In the genomic region with DNA sequence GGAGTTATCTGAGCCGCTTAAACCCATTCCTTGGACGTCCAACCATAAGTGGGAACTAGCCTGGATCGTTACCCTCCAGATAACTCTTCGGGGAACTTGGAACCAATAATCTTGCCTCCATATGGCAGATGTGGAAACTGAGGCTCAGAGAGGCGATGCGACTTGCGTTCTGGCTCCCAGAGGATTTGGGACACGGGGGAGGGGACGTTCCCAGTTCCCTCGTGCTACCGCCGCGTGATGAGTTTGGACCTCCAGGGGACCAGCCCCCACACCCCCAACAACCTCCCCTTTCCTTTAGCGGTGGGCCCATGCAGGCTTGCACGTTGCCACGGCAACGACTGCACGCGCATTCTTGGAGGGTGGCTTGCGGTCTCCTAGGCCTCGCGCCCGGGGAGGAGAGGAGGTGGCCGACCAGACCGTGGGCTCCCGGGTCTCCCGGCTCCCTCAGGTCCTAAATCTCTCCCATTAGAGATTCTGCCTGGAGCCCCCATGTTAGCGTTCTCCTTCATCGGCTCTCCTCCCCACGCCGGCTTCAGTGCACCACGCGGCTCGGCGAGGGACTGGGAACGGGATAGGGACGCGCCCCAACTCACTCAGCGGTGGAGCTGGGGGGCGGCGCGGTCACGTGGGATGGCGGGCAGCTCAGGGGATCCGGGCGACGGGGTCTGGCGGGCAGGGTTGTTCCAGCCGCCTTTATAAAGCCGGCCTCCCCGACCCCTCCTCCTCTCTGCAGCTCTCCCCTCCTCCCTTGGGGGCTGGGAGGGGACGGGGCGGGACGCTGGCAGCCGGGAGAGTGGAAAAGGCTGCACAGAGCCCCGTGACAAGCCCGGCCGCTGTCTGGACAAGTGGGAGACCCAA, we compare ENCODE assay signal across 8 cellular contexts. TPM values are rescaled to one million over a fixed set of nuclear protein-coding genes. Genes with fewer than 3 reads are reported as not detected.
DNase-seq lines count a peak whose midpoint lies in the region; ATAC-seq and TF ChIP-seq lines count a peak whose summit lies in the region.

A gene with protein sequence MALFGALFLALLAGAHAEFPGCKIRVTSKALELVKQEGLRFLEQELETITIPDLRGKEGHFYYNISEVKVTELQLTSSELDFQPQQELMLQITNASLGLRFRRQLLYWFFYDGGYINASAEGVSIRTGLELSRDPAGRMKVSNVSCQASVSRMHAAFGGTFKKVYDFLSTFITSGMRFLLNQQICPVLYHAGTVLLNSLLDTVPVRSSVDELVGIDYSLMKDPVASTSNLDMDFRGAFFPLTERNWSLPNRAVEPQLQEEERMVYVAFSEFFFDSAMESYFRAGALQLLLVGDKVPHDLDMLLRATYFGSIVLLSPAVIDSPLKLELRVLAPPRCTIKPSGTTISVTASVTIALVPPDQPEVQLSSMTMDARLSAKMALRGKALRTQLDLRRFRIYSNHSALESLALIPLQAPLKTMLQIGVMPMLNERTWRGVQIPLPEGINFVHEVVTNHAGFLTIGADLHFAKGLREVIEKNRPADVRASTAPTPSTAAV (minus strand): TSS at position 670 of the 858 bp plus-strand sequence. CDS start 703 bp downstream, outside the sequence.

- H3K36me3 Mint-ChIP-seq in CD8-positive, alpha-beta T cell, result no peaks in the 10 kb centered on the region
- no peaks in the 10 kb centered on the region for H3K36me3 Mint-ChIP-seq in activated CD8-positive, alpha-beta T cell treated with anti-CD3 and anti-CD28 coated beads, Interleukin-2, amount 10 ng/mL, durations not matched to agents 7 days and 5 days (ENCODE audit: low read depth)

- peak within 1 kb of the TSS; percentile 85 for H3K23ac ChIP-seq in IMR-90 (ENCODE audit: low read depth, low read length)

- BruUV-seq in IMR-90 (replicated peaks; lab: Mats Ljungman, UMichigan), result no TSS peak

- peak within 1 kb of the TSS; percentile 69 for H2BK5ac ChIP-seq in IMR-90 (ENCODE audit: low read depth, low read length, poor library complexity, severe bottlenecking)

- no peaks in the 10 kb centered on the region for H3K27me3 ChIP-seq in CD8-positive, alpha-beta T cell (ENCODE audit: insufficient read depth, low read length)
- H3K27me3 ChIP-seq in IMR-90 (ENCODE audit: control insufficient read depth, insufficient read depth, low read length), result no peaks in the 10 kb centered on the region

- CTCF ChIA-PET in CD8-positive, alpha-beta T cell (lab: Charles Lee), result no interaction called here
- CTCF ChIA-PET in IMR-90 (lab: Yijun Ruan, JAX), result no interaction called here
- CTCF ChIA-PET in activated CD8-positive, alpha-beta T cell treated with anti-CD3 and anti-CD28 coated beads, Interleukin-2, amount 10 ng/mL, durations not matched to agents 7 days and 5 days (lab: Charles Lee), result interaction anchor here (1.6 kb wide), 1 partner anchor 59 kb away, joined by 6 read pairs; no protein-coding TSS in a partner anchor

- no peaks in the 10 kb centered on the region for H3K9me3 ChIP-seq in CD8-positive, alpha-beta T cell (ENCODE audit: low read length)
- H3K9me3 ChIP-seq in IMR-90 (ENCODE audit: control insufficient read depth, insufficient read depth, low read length), result no peaks in the 10 kb centered on the region

- TF ChIP-seq POLR2A in IMR-90 (IDR thresholded peaks at IDR 0.05; ENCODE audit: low read depth, low read length), result no peak; the same call in none of the 2 replicates

- H3K18ac ChIP-seq in IMR-90 (ENCODE audit: low read depth, low read length), result peak within 1 kb of the TSS; percentile 39

- H3K27ac ChIP-seq in CD8-positive, alpha-beta T cell (ENCODE audit: low read depth, low read length), result no peak within 1 kb of the TSS
- H3K27ac ChIP-seq in IMR-90 (ENCODE audit: insufficient read depth, low read length) (peak within 1 kb of the TSS; percentile 69), substantia nigra (ENCODE audit: low read depth, low read length, poor library complexity, severe bottlenecking) (peak within 1 kb of the TSS; percentile 52)

- H3K4me3 ChIP-seq in CD8-positive, alpha-beta T cell (ENCODE audit: low read depth, low read length), result peak within 1 kb of the TSS; percentile 75
- peak within 1 kb of the TSS; percentile 43 for H3K4me3 ChIP-seq in IMR-90 (ENCODE audit: insufficient read depth, low read depth, low read length)

- TF ChIP-seq CTCF in CD8-positive, alpha-beta T cell (IDR thresholded peaks at IDR 0.05), result no peak
- no peak for TF ChIP-seq CTCF in IMR-90 (conservative IDR thresholded peaks at IDR 0.05; ENCODE audit: low read depth, low read length)

- H3K27ac Mint-ChIP-seq in CD8-positive, alpha-beta T cell, result peak within 1 kb of the TSS; percentile 14
- H3K27ac Mint-ChIP-seq in activated CD8-positive, alpha-beta T cell treated with anti-CD3 and anti-CD28 coated beads, Interleukin-2, amount 10 ng/mL, durations not matched to agents 7 days and 5 days, result peak within 1 kb of the TSS; percentile 88

- peak within 1 kb of the TSS; percentile 77 for H4K91ac ChIP-seq in IMR-90 (ENCODE audit: insufficient read depth, low read depth, low read length)

- in situ Hi-C loops in IMR-90 (cut with MboI; ENCODE audit: low sequenced_read_pairs), result loop anchor here (25.0 kb wide), 1 partner anchor 574 kb away; the partner anchor contains the start of gene SDC4

- H4K8ac ChIP-seq in IMR-90 (ENCODE audit: low read depth in 2 of 2, low read length in 2 of 2), result peak within 1 kb of the TSS; percentile 65 to 94

- H2AFZ ChIP-seq in IMR-90 (replicated peaks; ENCODE audit: low read length, poor library complexity), result peak within 1 kb of the TSS; percentile 87

- peak within 1 kb of the TSS; percentile 28; the same call in 1 of the 2 replicates for H3K56ac ChIP-seq in IMR-90 (ENCODE audit: extremely low read depth, insufficient read depth, low read length)

- H3K4me1 Mint-ChIP-seq in CD8-positive, alpha-beta T cell (ENCODE audit: low read depth), result peaks cover 16% of the 10 kb centered on the region
- H3K4me1 Mint-ChIP-seq in activated CD8-positive, alpha-beta T cell treated with anti-CD3 and anti-CD28 coated beads, Interleukin-2, amount 10 ng/mL, durations not matched to agents 7 days and 5 days (ENCODE audit: low read depth), result peaks cover 25% of the 10 kb centered on the region

- H3K9me3 Mint-ChIP-seq in CD8-positive, alpha-beta T cell, result no peaks in the 10 kb centered on the region
- H3K9me3 Mint-ChIP-seq in activated CD8-positive, alpha-beta T cell treated with anti-CD3 and anti-CD28 coated beads, Interleukin-2, amount 10 ng/mL, durations not matched to agents 7 days and 5 days (ENCODE audit: insufficient read depth), result no peaks in the 10 kb centered on the region

- H3K36me3 ChIP-seq in CD8-positive, alpha-beta T cell (ENCODE audit: insufficient read depth, low read length), result no peaks in the 10 kb centered on the region
- peaks cover 18% of the 10 kb centered on the region; the same call in 1 of the 2 replicates for H3K36me3 ChIP-seq in IMR-90 (ENCODE audit: control insufficient read depth, insufficient read depth, low read length)

- peaks cover 5 to 22% of the 10 kb centered on the region in 2 experiments; a peak in 3 of 4 replicates for H3K79me1 ChIP-seq in IMR-90 (ENCODE audit: low read depth in 1 of 2, low read length in 2 of 2)

- peak within 1 kb of the TSS; percentile 82 for H3K4ac ChIP-seq in IMR-90 (ENCODE audit: low read depth, low read length)

- peak within 1 kb of the TSS; percentile 89 for H2AK9ac ChIP-seq in IMR-90 (replicated peaks; ENCODE audit: low read depth, low read length, poor library complexity)

- no peak for TF ChIP-seq RAD21 in IMR-90 (IDR thresholded peaks at IDR 0.05; ENCODE audit: low read length)

- peak within 1 kb of the TSS; percentile 89 for H3K4me3 Mint-ChIP-seq in CD8-positive, alpha-beta T cell
- H3K4me3 Mint-ChIP-seq in activated CD8-positive, alpha-beta T cell treated with anti-CD3 and anti-CD28 coated beads, Interleukin-2, amount 10 ng/mL, durations not matched to agents 7 days and 5 days, result peak within 1 kb of the TSS; percentile 77

- H3K9ac ChIP-seq in IMR-90 (ENCODE audit: low read depth, low read length), result peak within 1 kb of the TSS; percentile 58

- peak within 1 kb of the TSS; percentile 51 for H4K5ac ChIP-seq in IMR-90 (ENCODE audit: low read depth, low read length)

- 0% methylated on average over 3 of the region's 58 CpGs; no CpG with 5 or more reads in 1 of the 2 experiments for WGBS in IMR-90 (ENCODE audit: extremely low coverage in 2 of 2, insufficient read length in 1 of 2), 2 experiments

- peaks cover 17% of the 10 kb centered on the region for H3K4me1 ChIP-seq in CD8-positive, alpha-beta T cell (ENCODE audit: insufficient read depth, low read length)
- H3K4me1 ChIP-seq in IMR-90 (ENCODE audit: control insufficient read depth, insufficient read depth, low read length), result peaks cover 13% of the 10 kb centered on the region

- H2AK5ac ChIP-seq in IMR-90 (ENCODE audit: low read depth, low read length), result peak within 1 kb of the TSS; percentile 81

- peaks cover 14% of the 10 kb centered on the region for H3K9me1 ChIP-seq in IMR-90 (ENCODE audit: insufficient read depth, low read length)

- H2BK15ac ChIP-seq in IMR-90 (ENCODE audit: low read depth, low read length), result peak within 1 kb of the TSS; percentile 20; the same call in 2 of the 3 replicates

- peak; percentile 13 for ATAC-seq in CD8-positive, alpha-beta T cell
- ATAC-seq in IMR-90 (ENCODE audit: low read depth) (peak; percentile 36), esophagus mucosa (peak; percentile 15), HG03342 (IDR thresholded peaks at IDR 0.05; ENCODE audit: unreplicated experiment) (no peak)
- ATAC-seq in activated CD8-positive, alpha-beta T cell treated with anti-CD3 and anti-CD28 coated beads, Interleukin-2, amount 10 ng/mL, durations not matched to agents 7 days and 5 days, result peak; percentile 21

- peak within 1 kb of the TSS; percentile 88 for H3K4me2 ChIP-seq in IMR-90 (ENCODE audit: low read depth, low read length)

- peak within 1 kb of the TSS; percentile 76 for H2BK120ac ChIP-seq in IMR-90 (ENCODE audit: low read depth, low read length)

- peak within 1 kb of the TSS; percentile 49 for H2BK20ac ChIP-seq in IMR-90 (ENCODE audit: low read depth, low read length)

- peak in 6 of 7 experiments; percentile 12 to 59 (median 38) for DNase-seq in CD8-positive, alpha-beta T cell
- DNase-seq in IMR-90, result peak; percentile 57
- peak; percentile 58 for DNase-seq in activated CD8-positive, alpha-beta T cell treated with anti-CD3 and anti-CD28 coated beads, Interleukin-2, amount 10 ng/mL, durations not matched to agents 7 days and 5 days
- peak; percentile 61 for DNase-seq in midbrain (lab: John Stamatoyannopoulos, UW)
- peak in 42 of 49 donors; percentile 9 to 82 (median 56) for DNase-seq in substantia nigra (lab: John Stamatoyannopoulos, UW)
- DNase-seq in A172 (ENCODE audit: low spot score), result no peak

- POLR2A ChIA-PET in CD8-positive, alpha-beta T cell (lab: Charles Lee), result interaction anchor here (1.0 to 2.0 kb wide), 3 partner anchors 13 to 23 kb away, joined by 3 to 10 read pairs (median 7); partner anchors contain the start of genes CTSA, NEURL2 and PCIF1
- POLR2A ChIA-PET in IMR-90 (lab: Charles Lee; ENCODE audit: unreplicated experiment), result no interaction called here
- POLR2A ChIA-PET in activated CD8-positive, alpha-beta T cell treated with anti-CD3 and anti-CD28 coated beads, Interleukin-2, amount 10 ng/mL, durations not matched to agents 7 days and 5 days (lab: Charles Lee), result interaction anchor here (1.1 to 3.5 kb wide), 3 partner anchors 19 to 43 kb away, joined by 3 to 19 read pairs (median 3); partner anchors contain the start of gene PCIF1

- H3K14ac ChIP-seq in IMR-90 (replicated peaks; ENCODE audit: low read depth, low read length), result peak within 1 kb of the TSS; percentile 94

- H4K20me1 ChIP-seq in IMR-90 (ENCODE audit: insufficient read depth, low read length), result no peaks in the 10 kb centered on the region

- intact Hi-C loops in CD8-positive, alpha-beta T cell (cut with DNase I, micrococcal nuclease), result loop anchor here (1.0 to 2.0 kb wide), 6 partner anchors 20 to 61 kb away; partner anchors contain the start of genes PCIF1 (in 2 of the 2), ZSWIM1 (in 2 of the 2), ACOT8 (in 1 of the 2) and CTSA (in 1 of the 2)
- intact Hi-C loops in IMR-90 (cut with micrococcal nuclease), result no loop called here

- peaks cover 17% of the 10 kb centered on the region for H3K27me3 Mint-ChIP-seq in CD8-positive, alpha-beta T cell (ENCODE audit: low read depth)
- H3K27me3 Mint-ChIP-seq in activated CD8-positive, alpha-beta T cell treated with anti-CD3 and anti-CD28 coated beads, Interleukin-2, amount 10 ng/mL, durations not matched to agents 7 days and 5 days (ENCODE audit: low read depth), result peaks cover 21% of the 10 kb centered on the region

- dilution Hi-C loops in IMR-90 (cut with HindIII; ENCODE audit: low sequenced_read_pairs, unreplicated experiment), result no loop called here

RNA-seq across cellular contexts. Expression of the gene that starts here (rescaled TPM):
- not detected for total RNA-seq in CD8-positive, alpha-beta T cell
- total RNA-seq in IMR-90 (2012; rRNA removed) (5.0 and 5.4 TPM in 2 replicates), esophagus mucosa (46.7 TPM)
- polyA plus RNA-seq in IMR-90 (2012; rRNA removed), result 53.5 and 55.8 TPM in 2 replicates
- polyA plus RNA-seq in IMR-90 (2012; cell fraction: cytosol; rRNA removed), result 68.7 and 135 TPM in 2 replicates
- 46.1 and 62.0 TPM in 2 replicates for polyA plus RNA-seq in IMR-90 (2012; cell fraction: nucleus; rRNA removed; ENCODE audit: low replicate concordance)
- 1 to 10 TPM; 2.2 to 2.8 TPM for total RNA-seq in activated CD8-positive, alpha-beta T cell treated with anti-CD3 and anti-CD28 coated beads, Interleukin-2, amount 10 ng/mL, durations not matched to agents 7 days and 5 days
- 2.1 and 3.9 TPM in 2 replicates for total RNA-seq in A172 (2014; rRNA removed; shearing (Covaris generic))

Comparison
In these comparisons a context has a peak if more than half of its experiments do, and no peak if none do; other contexts are left out.
1. Peak in DNase-seq, ATAC-seq and H3K4me3 ChIP-seq in CD8-positive, alpha-beta T cell; RNA of the gene not detected or under 1 TPM.